2 cellular contexts compared by ENCODE assay signal in the genomic region with DNA sequence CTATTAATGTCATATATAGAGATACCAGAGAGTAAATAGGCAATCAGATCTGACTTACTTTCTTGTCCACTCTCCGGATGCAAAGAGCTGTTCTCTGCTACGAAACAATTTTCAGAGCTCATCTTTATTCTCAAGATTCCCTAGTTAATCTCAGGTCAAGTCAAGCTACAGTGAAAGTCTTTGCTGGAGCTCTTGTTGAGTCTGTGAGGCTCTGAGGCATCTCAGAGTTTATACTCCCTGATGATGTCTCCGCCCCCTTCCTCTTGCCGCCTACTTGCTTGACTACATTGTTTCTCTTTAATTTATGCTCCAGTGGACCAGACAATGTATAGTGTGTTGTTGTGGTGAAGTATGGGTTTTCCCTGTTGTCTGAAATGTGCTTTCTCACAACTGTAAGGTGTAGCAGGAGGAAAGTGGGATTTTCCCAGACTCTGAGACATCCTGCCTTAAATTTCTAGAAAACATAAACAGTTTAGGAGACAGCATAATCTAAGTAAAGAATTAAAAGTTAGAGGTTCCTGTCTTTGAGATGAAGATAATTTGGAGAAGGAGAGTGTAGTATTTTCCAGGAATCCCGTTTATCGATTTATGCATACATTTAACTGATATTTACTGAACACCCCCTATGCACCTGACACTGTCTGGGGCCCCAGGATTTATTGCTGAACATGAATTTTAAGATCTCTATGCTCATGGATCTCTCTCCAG.
TF ChIP-seq lines count a peak whose summit lies in the region.

A gene (minus strand): TSS at position 203 of the 708 bp plus-strand sequence. CDS start 81 bp downstream, at position 122.

TF ChIP-seq in liver, 16 proteins besides CTCF, POLR2A, EP300 and RAD21 (continued from another document):
- TF ChIP-seq, protein P1, sequence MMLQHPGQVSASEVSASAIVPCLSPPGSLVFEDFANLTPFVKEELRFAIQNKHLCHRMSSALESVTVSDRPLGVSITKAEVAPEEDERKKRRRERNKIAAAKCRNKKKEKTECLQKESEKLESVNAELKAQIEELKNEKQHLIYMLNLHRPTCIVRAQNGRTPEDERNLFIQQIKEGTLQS (IDR thresholded peaks at IDR 0.05): no peak

TF ChIP-seq in HepG2, 621 proteins besides CTCF, POLR2A, EP300 and RAD21:
- TF ChIP-seq, protein P2, sequence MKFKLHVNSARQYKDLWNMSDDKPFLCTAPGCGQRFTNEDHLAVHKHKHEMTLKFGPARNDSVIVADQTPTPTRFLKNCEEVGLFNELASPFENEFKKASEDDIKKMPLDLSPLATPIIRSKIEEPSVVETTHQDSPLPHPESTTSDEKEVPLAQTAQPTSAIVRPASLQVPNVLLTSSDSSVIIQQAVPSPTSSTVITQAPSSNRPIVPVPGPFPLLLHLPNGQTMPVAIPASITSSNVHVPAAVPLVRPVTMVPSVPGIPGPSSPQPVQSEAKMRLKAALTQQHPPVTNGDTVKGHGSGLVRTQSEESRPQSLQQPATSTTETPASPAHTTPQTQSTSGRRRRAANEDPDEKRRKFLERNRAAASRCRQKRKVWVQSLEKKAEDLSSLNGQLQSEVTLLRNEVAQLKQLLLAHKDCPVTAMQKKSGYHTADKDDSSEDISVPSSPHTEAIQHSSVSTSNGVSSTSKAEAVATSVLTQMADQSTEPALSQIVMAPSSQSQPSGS (CRISPR knock-in tag; IDR thresholded peaks at IDR 0.05): no peak
- no peak for TF ChIP-seq ZSCAN31 (CRISPR knock-in tag; IDR thresholded peaks at IDR 0.05; ENCODE audit: low read depth)
- no peak for TF ChIP-seq HOXA7 (CRISPR knock-in tag; IDR thresholded peaks at IDR 0.05)
- TF ChIP-seq, protein P3, sequence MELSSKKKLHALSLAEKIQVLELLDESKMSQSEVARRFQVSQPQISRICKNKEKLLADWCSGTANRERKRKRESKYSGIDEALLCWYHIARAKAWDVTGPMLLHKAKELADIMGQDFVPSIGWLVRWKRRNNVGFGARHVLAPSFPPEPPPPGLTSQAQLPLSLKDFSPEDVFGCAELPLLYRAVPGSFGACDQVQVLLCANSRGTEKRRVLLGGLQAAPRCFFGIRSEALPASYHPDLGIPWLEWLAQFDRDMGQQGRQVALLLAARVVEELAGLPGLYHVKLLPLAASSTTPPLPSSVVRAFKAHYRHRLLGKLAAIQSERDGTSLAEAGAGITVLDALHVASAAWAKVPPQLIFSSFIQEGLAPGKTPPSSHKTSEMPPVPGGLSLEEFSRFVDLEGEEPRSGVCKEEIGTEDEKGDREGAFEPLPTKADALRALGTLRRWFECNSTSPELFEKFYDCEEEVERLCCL (CRISPR knock-in tag; IDR thresholded peaks at IDR 0.05; ENCODE audit: borderline replicate concordance): no peak
